Comparison of ENCODE assay signal across 1 cellular context in genomic region chr6:160832422-160832821, GRCh38.
TF ChIP-seq lines count a peak whose summit lies in the region.

No MANE protein-coding gene starts in this region.

TF ChIP-seq in K562, 482 proteins besides CTCF, POLR2A, EP300 and RAD21 (continued from another document):
- peak; percentile 79 for TF ChIP-seq ATF3 (IDR thresholded peaks at IDR 0.05)
- no peak for TF ChIP-seq ATF3 (CRISPR knock-in tag; conservative IDR thresholded peaks at IDR 0.05)
